1 cellular context compared by ENCODE assay signal in genomic region chr1:150730130-150730721, GRCh38.
TF ChIP-seq lines count a peak whose summit lies in the region.

No MANE protein-coding gene starts in this region.

TF ChIP-seq in K562, 482 proteins besides CTCF, POLR2A, EP300 and RAD21:
- TF ChIP-seq, protein P1, sequence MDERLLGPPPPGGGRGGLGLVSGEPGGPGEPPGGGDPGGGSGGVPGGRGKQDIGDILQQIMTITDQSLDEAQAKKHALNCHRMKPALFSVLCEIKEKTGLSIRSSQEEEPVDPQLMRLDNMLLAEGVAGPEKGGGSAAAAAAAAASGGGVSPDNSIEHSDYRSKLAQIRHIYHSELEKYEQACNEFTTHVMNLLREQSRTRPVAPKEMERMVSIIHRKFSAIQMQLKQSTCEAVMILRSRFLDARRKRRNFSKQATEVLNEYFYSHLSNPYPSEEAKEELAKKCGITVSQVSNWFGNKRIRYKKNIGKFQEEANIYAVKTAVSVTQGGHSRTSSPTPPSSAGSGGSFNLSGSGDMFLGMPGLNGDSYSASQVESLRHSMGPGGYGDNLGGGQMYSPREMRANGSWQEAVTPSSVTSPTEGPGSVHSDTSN (CRISPR knock-in tag; IDR thresholded peaks at IDR 0.05; ENCODE audit: low read depth) = no peak
- TF ChIP-seq, protein P1 (tag; conservative IDR thresholded peaks at IDR 0.05; ENCODE audit: low read depth) = no peak
- TF ChIP-seq C11orf30 (IDR thresholded peaks at IDR 0.05; ENCODE audit: low read depth) (no peak), CREBBP (IDR thresholded peaks at IDR 0.05; ENCODE audit: low read depth, low read length) (no peak), MTF1 (CRISPR knock-in tag; IDR thresholded peaks at IDR 0.05; ENCODE audit: borderline replicate concordance) (no peak), KLF6 (CRISPR knock-in tag; IDR thresholded peaks at IDR 0.05; ENCODE audit: borderline replicate concordance) (no peak), THAP12 (CRISPR knock-in tag; IDR thresholded peaks at IDR 0.05) (no peak), PREB (CRISPR knock-in tag; IDR thresholded peaks at IDR 0.05) (no peak), ZNF239 (CRISPR knock-in tag; IDR thresholded peaks at IDR 0.05) (no peak), ZNF780A (CRISPR knock-in tag; IDR thresholded peaks at IDR 0.05) (no peak), RBM22 (IDR thresholded peaks at IDR 0.05; ENCODE audit: low read depth, low read length, poor library complexity, severe bottlenecking) (no peak)
TF ChIP-seq in K562: peak in this region for 0.
